Comparison of ENCODE assay signal across 17 cellular contexts in genomic region chr19:2115324-2115723, GRCh38. TPM values are rescaled to one million over a fixed set of nuclear protein-coding genes. Genes with fewer than 3 reads are reported as not detected.
DNase-seq lines count a peak whose midpoint lies in the region; ATAC-seq and TF ChIP-seq lines count a peak whose summit lies in the region.
"Had no signal": no experiment of that assay in that cellular context is flagged by ENCODE, and none has a peak within 500 bp of the region (broad histone marks: within the 10 kb centered on the region; RNA-seq: fewer than 3 reads in every experiment).

No MANE protein-coding gene starts in this region.

- CTCF ChIA-PET in IMR-90 (lab: Yijun Ruan, JAX) (no interaction called here), RWPE1 (lab: Yijun Ruan, JAX) (interaction anchor here (0.7 kb wide), 1 partner anchor 645 kb away, joined by 3 read pairs; no protein-coding TSS in a partner anchor), SK-N-SH (lab: Yijun Ruan, JAX) (no interaction called here)

- no peak overlapping the region for H3K9ac ChIP-seq in IMR-90 (ENCODE audit: low read depth, low read length)
- H3K9ac ChIP-seq in SK-N-SH = no peak overlapping the region

- H2BK20ac ChIP-seq in IMR-90 (ENCODE audit: low read depth, low read length) = no peak overlapping the region

- H3K9me3 Mint-ChIP-seq in stimulated activated memory B cell treated with anti-CD40 and anti-IgM and Interleukin-4, amounts not matched to agents 10 μg/mL and 1 μg/mL and 100 μg/mL, for 72 hours = no peaks in the 10 kb centered on the region
- H3K9me3 Mint-ChIP-seq: CD4-positive, CD25-positive, alpha-beta regulatory T cell; CD8-positive, alpha-beta memory T cell; GM23338; IgD-negative memory B cell had no signal

- peak overlapping the region; percentile 65 for H3K27ac Mint-ChIP-seq in stimulated activated memory B cell treated with anti-CD40 and anti-IgM and Interleukin-4, amounts not matched to agents 10 μg/mL and 1 μg/mL and 100 μg/mL, for 72 hours
- H3K27ac Mint-ChIP-seq: CD8-positive, alpha-beta memory T cell; GM23338 had no signal

- POLR2A ChIA-PET in IMR-90 (lab: Charles Lee; ENCODE audit: unreplicated experiment) (no interaction called here), RWPE1 (lab: Yijun Ruan, JAX; ENCODE audit: low non-redundant PET) (no interaction called here), SK-N-SH (lab: Yijun Ruan, JAX) (no interaction called here)

- 96% methylated on average over 16 of the region's 25 CpGs; no CpG with 5 or more reads in 1 of the 2 experiments for WGBS in IMR-90 (ENCODE audit: extremely low coverage in 2 of 2, insufficient read length in 1 of 2), 2 experiments
- 94 to 95% (median 94%) methylated on average over 25 of the region's 25 CpGs for WGBS in psoas muscle, 3 donors
- 99% methylated on average over 14 of the region's 25 CpGs for WGBS in SK-N-SH (ENCODE audit: low lambda C conversion rate)

- TF ChIP-seq RAD21 in IMR-90 (IDR thresholded peaks at IDR 0.05; ENCODE audit: low read length) (no peak), SK-N-SH (IDR thresholded peaks at IDR 0.05; ENCODE audit: low read length) (no peak)

- DNase-seq in IMR-90 = no peak
- DNase-seq in RWPE1 (ENCODE audit: low spot score) = no peak
- DNase-seq in lower lobe of right lung = peak; percentile 38
- DNase-seq in psoas muscle = no peak
- DNase-seq in NOMO-1 (lab: John Stamatoyannopoulos, UW; ENCODE audit: unreplicated experiment in 2 of 2) = no peak
- no peak for DNase-seq in SK-N-SH
- DNase-seq: ACHN; BE2C; C1 segment of cervical spinal cord; CD4-positive, CD25-positive, alpha-beta regulatory T cell; CD8-positive, alpha-beta memory T cell; COR-L47; HCEC 1CT had no signal

- H3K18ac ChIP-seq in IMR-90 (ENCODE audit: low read depth, low read length) = no peak overlapping the region

- H3K4me1 ChIP-seq in IMR-90 (ENCODE audit: control insufficient read depth, insufficient read depth, low read length) (no peaks in the 10 kb centered on the region), lower lobe of right lung (no peaks in the 10 kb centered on the region), psoas muscle (no peaks in the 10 kb centered on the region), SK-N-SH (ENCODE audit: control insufficient read depth in 1 of 2, insufficient read depth in 2 of 2, low read depth in 1 of 2, low read length in 1 of 2) (no peaks in the 10 kb centered on the region)
- H3K4me1 ChIP-seq: BE2C had no signal

- TF ChIP-seq CTCF in IMR-90 (conservative IDR thresholded peaks at IDR 0.05; ENCODE audit: low read depth, low read length) (no peak), RWPE1 (conservative IDR thresholded peaks at IDR 0.05; ENCODE audit: low read depth) (no peak), lower lobe of right lung (IDR thresholded peaks at IDR 0.05) (no peak), psoas muscle (IDR thresholded peaks at IDR 0.05) (no peak), SK-N-SH (IDR thresholded peaks at IDR 0.05) (no peak)

- H2BK5ac ChIP-seq in IMR-90 (ENCODE audit: low read depth, low read length, poor library complexity, severe bottlenecking) = no peak overlapping the region

- H3K4me2 ChIP-seq in IMR-90 (ENCODE audit: low read depth, low read length) (no peak overlapping the region), SK-N-SH (no peak overlapping the region)
- H3K4me2 ChIP-seq: GM23338 had no signal

- H2AK5ac ChIP-seq in IMR-90 (ENCODE audit: low read depth, low read length) = no peak overlapping the region

- no peaks in the 10 kb centered on the region for H3K9me1 ChIP-seq in IMR-90 (ENCODE audit: insufficient read depth, low read length)

- H2AFZ ChIP-seq in IMR-90 (replicated peaks; ENCODE audit: low read length, poor library complexity) (no peak overlapping the region), SK-N-SH (ENCODE audit: low read depth) (no peak overlapping the region)
- H2AFZ ChIP-seq: GM23338 had no signal

- H3K56ac ChIP-seq in IMR-90 (ENCODE audit: extremely low read depth, insufficient read depth, low read length) = no peak overlapping the region

- no peak overlapping the region for H3K14ac ChIP-seq in IMR-90 (replicated peaks; ENCODE audit: low read depth, low read length)

- dilution Hi-C loops in IMR-90 (cut with HindIII; ENCODE audit: low sequenced_read_pairs, unreplicated experiment) = no loop called here

- no peaks in the 10 kb centered on the region for H3K27me3 Mint-ChIP-seq in stimulated activated memory B cell treated with anti-CD40 and anti-IgM and Interleukin-4, amounts not matched to agents 10 μg/mL and 1 μg/mL and 100 μg/mL, for 72 hours
- H3K27me3 Mint-ChIP-seq: CD4-positive, CD25-positive, alpha-beta regulatory T cell; IgD-negative memory B cell had no signal

- H3K36me3 ChIP-seq in IMR-90 (ENCODE audit: control insufficient read depth, insufficient read depth, low read length) (peaks cover 91% of the 10 kb centered on the region), lower lobe of right lung (peaks cover 100% of the 10 kb centered on the region), psoas muscle (ENCODE audit: insufficient read depth in 1 of 2, low read depth in 1 of 2) (peaks cover 3 to 100% of the 10 kb centered on the region in 2 donors), SK-N-SH (replicated peaks in 1 of 2; ENCODE audit: control insufficient read depth in 1 of 2, insufficient read depth in 2 of 2, low read length in 1 of 2) (peaks cover 9 to 91% of the 10 kb centered on the region in 2 experiments)

- no peak for TF ChIP-seq EP300 in SK-N-SH (IDR thresholded peaks at IDR 0.05; ENCODE audit: borderline replicate concordance in 1 of 2, low read depth in 1 of 2, low read length in 1 of 2)

- no peak overlapping the region for H4K5ac ChIP-seq in IMR-90 (ENCODE audit: low read depth, low read length)

- H3K27me3 ChIP-seq in IMR-90 (ENCODE audit: control insufficient read depth, insufficient read depth, low read length) = no peaks in the 10 kb centered on the region
- H3K27me3 ChIP-seq in lower lobe of right lung (ENCODE audit: low read depth) = no peaks in the 10 kb centered on the region
- H3K27me3 ChIP-seq in psoas muscle (ENCODE audit: insufficient read depth in 3 of 3, low read length in 2 of 3) = no peaks in the 10 kb centered on the region
- H3K27me3 ChIP-seq in SK-N-SH (ENCODE audit: insufficient read depth) = no peaks in the 10 kb centered on the region
- H3K27me3 ChIP-seq: BE2C had no signal

- peaks cover 7 to 22% of the 10 kb centered on the region in 2 experiments; a peak in 3 of 4 replicates for H3K79me1 ChIP-seq in IMR-90 (ENCODE audit: low read depth in 1 of 2, low read length in 2 of 2)

- TF ChIP-seq POLR2A in IMR-90 (IDR thresholded peaks at IDR 0.05; ENCODE audit: low read depth, low read length) = no peak

- H4K91ac ChIP-seq in IMR-90 (ENCODE audit: insufficient read depth, low read depth, low read length) = no peak overlapping the region

- H3F3A ChIP-seq in SK-N-SH (replicated peaks; ENCODE audit: insufficient read depth) = no peaks in the 10 kb centered on the region

- H4K8ac ChIP-seq in IMR-90 (ENCODE audit: low read depth in 2 of 2, low read length in 2 of 2) = no peak overlapping the region

- peak overlapping the region; percentile 1 for H2AK9ac ChIP-seq in IMR-90 (replicated peaks; ENCODE audit: low read depth, low read length, poor library complexity)

- no peak overlapping the region for H3K23ac ChIP-seq in IMR-90 (ENCODE audit: low read depth, low read length)

- intact Hi-C loops in IMR-90 (cut with micrococcal nuclease) = no loop called here
- intact Hi-C loops in lower lobe of right lung (cut with DNase I) = no loop called here
- intact Hi-C loops in psoas muscle (cut with DNase I) = no loop called here

- no peaks in the 10 kb centered on the region for H3K9me3 ChIP-seq in IMR-90 (ENCODE audit: control insufficient read depth, insufficient read depth, low read length)
- no peaks in the 10 kb centered on the region for H3K9me3 ChIP-seq in lower lobe of right lung
- H3K9me3 ChIP-seq in psoas muscle = no peaks in the 10 kb centered on the region
- no peaks in the 10 kb centered on the region for H3K9me3 ChIP-seq in SK-N-SH
- H3K9me3 ChIP-seq: BE2C had no signal

- H3K27ac ChIP-seq in IMR-90 (ENCODE audit: insufficient read depth, low read length) (no peak overlapping the region), RWPE1 (peak overlapping the region; percentile 66), lower lobe of right lung (no peak overlapping the region), psoas muscle (no peak overlapping the region), SK-N-SH (ENCODE audit: low read depth in 2 of 2, low read length in 1 of 2) (no peak overlapping the region)
- H3K27ac ChIP-seq: HL-60 had no signal

- H2BK120ac ChIP-seq in IMR-90 (ENCODE audit: low read depth, low read length) = no peak overlapping the region

- no peak overlapping the region for H3K4me3 Mint-ChIP-seq in stimulated activated memory B cell treated with anti-CD40 and anti-IgM and Interleukin-4, amounts not matched to agents 10 μg/mL and 1 μg/mL and 100 μg/mL, for 72 hours
- H3K4me3 Mint-ChIP-seq: CD8-positive, alpha-beta memory T cell; GM23338; IgD-negative memory B cell had no signal

- in situ Hi-C loops in IMR-90 (cut with MboI; ENCODE audit: low sequenced_read_pairs) = no loop called here

- BruUV-seq in IMR-90 (replicated peaks; lab: Mats Ljungman, UMichigan) = no TSS peak

- H3K36me3 Mint-ChIP-seq in stimulated activated memory B cell treated with anti-CD40 and anti-IgM and Interleukin-4, amounts not matched to agents 10 μg/mL and 1 μg/mL and 100 μg/mL, for 72 hours = peaks cover 44% of the 10 kb centered on the region

- H3K4me3 ChIP-seq in IMR-90 (ENCODE audit: insufficient read depth, low read depth, low read length) (no peak overlapping the region), lower lobe of right lung (no peak overlapping the region), psoas muscle (no peak overlapping the region), SK-N-SH (ENCODE audit: low read depth in 2 of 2, low read length in 1 of 2) (no peak overlapping the region)
- H3K4me3 ChIP-seq: GM23338 had no signal

- no peak overlapping the region for H2BK15ac ChIP-seq in IMR-90 (ENCODE audit: low read depth, low read length)

- H3K4ac ChIP-seq in IMR-90 (ENCODE audit: low read depth, low read length) = no peak overlapping the region

- H3K4me1 Mint-ChIP-seq in stimulated activated memory B cell treated with anti-CD40 and anti-IgM and Interleukin-4, amounts not matched to agents 10 μg/mL and 1 μg/mL and 100 μg/mL, for 72 hours = peaks cover 19% of the 10 kb centered on the region
- H3K4me1 Mint-ChIP-seq: GM23338 had no signal

- H4K20me1 ChIP-seq in IMR-90 (ENCODE audit: insufficient read depth, low read length) (peaks cover 12% of the 10 kb centered on the region), SK-N-SH (ENCODE audit: insufficient read depth) (no peaks in the 10 kb centered on the region; the same call in 1 of the 2 replicates)

- ATAC-seq in IMR-90 (ENCODE audit: low read depth) = no peak
- ATAC-seq in lower lobe of right lung = no peak
- ATAC-seq in stimulated activated memory B cell treated with anti-CD40 and anti-IgM and Interleukin-4, amounts not matched to agents 10 μg/mL and 1 μg/mL and 100 μg/mL, for 72 hours = no peak
- no peak for ATAC-seq in psoas muscle
- ATAC-seq: GM23338 had no signal

- H3K9me2 ChIP-seq in SK-N-SH = no peaks in the 10 kb centered on the region

- 0 out of 2 replicates have a peak, but pooled peaks cover 2% of the 10 kb centered on the region for H3K79me2 ChIP-seq in SK-N-SH (ENCODE audit: insufficient read depth)

RNA-seq across cellular contexts. Expression of gene IZUMO4, which starts 18.6 kb away (rescaled TPM):
- 0.56 and 0.72 TPM in 2 replicates for total RNA-seq in IMR-90 (2012; rRNA removed)
- polyA plus RNA-seq in IMR-90 (2012; rRNA removed) = 2.8 and 3.4 TPM in 2 replicates
- 0.37 and 1.5 TPM in 2 replicates for polyA plus RNA-seq in IMR-90 (2012; cell fraction: cytosol; rRNA removed)
- polyA plus RNA-seq in IMR-90 (2012; cell fraction: nucleus; rRNA removed; ENCODE audit: low replicate concordance) = 19.5 and 47.8 TPM in 2 replicates
- total RNA-seq in lower lobe of right lung = 7.4 TPM
- 1 to 10 TPM in 3 of 4 donors, under 1 TPM in 1; 0.89 to 2.8 (median 1.4) TPM for total RNA-seq in psoas muscle
- 1 to 10 TPM in 2 of 3 donors, under 1 TPM in 1; 0.69 to 3.0 (median 2.0) TPM for polyA plus RNA-seq in psoas muscle
- polyA plus RNA-seq in SK-N-SH (2012; rRNA removed) = 4.6 and 10.3 TPM in 2 replicates
- 1.0 and 1.1 TPM in 2 replicates for polyA plus RNA-seq in SK-N-SH (2012; cell fraction: cytosol; rRNA removed)
- polyA plus RNA-seq in SK-N-SH (2012; cell fraction: nucleus; rRNA removed) = 72.7 and 86.9 TPM in 2 replicates

RNA-seq across cellular contexts. Expression of gene MOB3A, which starts 19.2 kb away (rescaled TPM):
- total RNA-seq in IMR-90 (2012; rRNA removed) (8.9 and 9.3 TPM in 2 replicates), lower lobe of right lung (69.2 TPM), psoas muscle (10 to 100 TPM in 3 of 4 donors, 1 to 10 TPM in 1; 9.9 to 19.8 (median 17.2) TPM)
- polyA plus RNA-seq in IMR-90 (2012; rRNA removed) (26.5 and 28.8 TPM in 2 replicates), psoas muscle (10 to 100 TPM in 2 of 3 donors, 1 to 10 TPM in 1; 8.3 to 13.5 (median 11.3) TPM), SK-N-SH (2012; rRNA removed) (21.4 and 24.1 TPM in 2 replicates)
- 20.4 and 29.9 TPM in 2 replicates for polyA plus RNA-seq in IMR-90 (2012; cell fraction: cytosol; rRNA removed)
- 15.3 and 28.7 TPM in 2 replicates for polyA plus RNA-seq in IMR-90 (2012; cell fraction: nucleus; rRNA removed; ENCODE audit: low replicate concordance)
- 10.3 and 14.6 TPM in 2 replicates for polyA plus RNA-seq in SK-N-SH (2012; cell fraction: cytosol; rRNA removed)
- 18.1 and 18.8 TPM in 2 replicates for polyA plus RNA-seq in SK-N-SH (2012; cell fraction: nucleus; rRNA removed)

RNA-seq across cellular contexts. Expression of gene AP3D1, which starts 36.0 kb away (rescaled TPM):
- total RNA-seq in IMR-90 (2012; rRNA removed) = 75.3 and 76.1 TPM in 2 replicates
- polyA plus RNA-seq in IMR-90 (2012; rRNA removed) = 129 and 132 TPM in 2 replicates
- 112 and 149 TPM in 2 replicates for polyA plus RNA-seq in IMR-90 (2012; cell fraction: cytosol; rRNA removed)
- polyA plus RNA-seq in IMR-90 (2012; cell fraction: nucleus; rRNA removed; ENCODE audit: low replicate concordance) = 165 and 397 TPM in 2 replicates
- total RNA-seq in lower lobe of right lung = 99.5 TPM
- total RNA-seq in psoas muscle = 100 to 1,000 TPM in 2 of 4 donors, 10 to 100 TPM in 2; 71.9 to 103 (median 91.4) TPM
- polyA plus RNA-seq in psoas muscle = 100 to 1,000 TPM in 1 of 3 donors, 10 to 100 TPM in 2; 51.5 to 120 (median 76.0) TPM
- polyA plus RNA-seq in SK-N-SH (2012; rRNA removed) = 79.7 and 127 TPM in 2 replicates
- 55.4 and 81.2 TPM in 2 replicates for polyA plus RNA-seq in SK-N-SH (2012; cell fraction: cytosol; rRNA removed)
- 239 and 320 TPM in 2 replicates for polyA plus RNA-seq in SK-N-SH (2012; cell fraction: nucleus; rRNA removed)

RNA-seq across cellular contexts. Expression of gene DOT1L, which starts 48.4 kb away (rescaled TPM):
- 2.5 TPM in 2 replicates for total RNA-seq in IMR-90 (2012; rRNA removed)
- polyA plus RNA-seq in IMR-90 (2012; rRNA removed) = 12.6 and 22.0 TPM in 2 replicates
- polyA plus RNA-seq in IMR-90 (2012; cell fraction: cytosol; rRNA removed) = 10.1 and 10.4 TPM in 2 replicates
- 43.0 and 136 TPM in 2 replicates for polyA plus RNA-seq in IMR-90 (2012; cell fraction: nucleus; rRNA removed; ENCODE audit: low replicate concordance)
- 33.0 TPM for total RNA-seq in lower lobe of right lung
- total RNA-seq in psoas muscle = 10 to 100 TPM; 11.2 to 25.9 (median 22.1) TPM
- polyA plus RNA-seq in psoas muscle = 10 to 100 TPM in 2 of 3 donors, 1 to 10 TPM in 1; 7.6 to 16.3 (median 15.5) TPM
- polyA plus RNA-seq in SK-N-SH (2012; rRNA removed) = 3.6 and 5.0 TPM in 2 replicates
- polyA plus RNA-seq in SK-N-SH (2012; cell fraction: cytosol; rRNA removed) = 2.7 and 4.2 TPM in 2 replicates
- polyA plus RNA-seq in SK-N-SH (2012; cell fraction: nucleus; rRNA removed) = 22.3 and 42.9 TPM in 2 replicates
